15 cellular contexts compared by ENCODE assay signal in the genomic region with DNA sequence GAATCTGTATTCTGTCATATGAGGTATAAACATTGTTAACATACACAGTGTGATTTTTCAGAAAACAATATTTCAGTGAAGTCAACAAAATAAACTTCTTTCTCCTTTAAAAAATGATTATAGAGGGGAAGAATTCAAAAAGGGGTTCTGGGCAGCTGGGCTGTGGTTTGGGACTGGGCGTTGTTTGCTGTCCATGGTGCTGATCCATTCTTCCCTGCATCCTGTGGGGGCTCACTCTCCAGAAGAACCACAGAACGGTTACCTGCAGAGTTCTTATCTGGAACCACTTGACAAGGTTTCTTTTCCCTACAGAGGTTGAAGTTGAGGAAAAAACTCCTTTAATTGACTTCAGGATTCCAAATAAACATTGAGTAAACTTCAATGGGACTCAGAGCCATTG.
DNase-seq lines count a peak whose midpoint lies in the region; ATAC-seq, FAIRE-seq and TF ChIP-seq lines count a peak whose summit lies in the region.
"Had no signal": no experiment of that assay in that cellular context is flagged by ENCODE, and none has a peak within 500 bp of the region (broad histone marks: within the 10 kb centered on the region; RNA-seq: fewer than 3 reads in every experiment).

No MANE protein-coding gene starts in this region.

- H3K9ac ChIP-seq in NT2/D1 (ENCODE audit: insufficient read length, low read depth), result no peak overlapping the region
- no peak overlapping the region for H3K9ac ChIP-seq in H1 (replicated peaks in 1 of 4; ENCODE audit: extremely low read depth in 1 of 4, low read depth in 3 of 4, low read length in 3 of 4)
- H3K9ac ChIP-seq in neuronal stem cell (ENCODE audit: low read depth, low read length, poor library complexity), result no peak overlapping the region

- TF ChIP-seq EP300 in H1 (IDR thresholded peaks at IDR 0.05; ENCODE audit: borderline replicate concordance in 1 of 2, low read depth in 2 of 2, low read length in 2 of 2), result no peak

- H3K79me2 ChIP-seq in H1 (ENCODE audit: control insufficient read depth in 1 of 2, insufficient read depth in 2 of 2, low read length in 2 of 2), result no peaks in the 10 kb centered on the region

- H3K9me3 ChIP-seq in NT2/D1 (ENCODE audit: insufficient read depth, low read length) (no peaks in the 10 kb centered on the region), H1 (ENCODE audit: insufficient read depth in 2 of 2, low read depth in 1 of 2, low read length in 1 of 2) (no peaks in the 10 kb centered on the region), neuronal stem cell (replicated peaks in 1 of 2; ENCODE audit: control insufficient read depth in 2 of 2, insufficient read depth in 1 of 2, low read depth in 1 of 2, low read length in 2 of 2) (no peaks in the 10 kb centered on the region)

- peak; percentile 7 for DNase-seq in HK-2 (ENCODE audit: unreplicated experiment)
- peak; percentile 47 for DNase-seq in NT2/D1 (ENCODE audit: low read depth, low spot score)
- peak; percentile 1 to 69 for DNase-seq in H1 (ENCODE audit: low read depth in 1 of 2, low spot score in 2 of 2)
- DNase-seq in neuronal stem cell (ENCODE audit: low spot score), result peak; percentile 55
- no peak for DNase-seq in activated effector memory CD4-positive, alpha-beta T cell treated with Interleukin-2 at 50 U/mL for 16 hours
- DNase-seq in NCI-H2227 (lab: John Stamatoyannopoulos, UW; ENCODE audit: unreplicated experiment), result no peak
- DNase-seq: CD4-positive, CD25-positive, alpha-beta regulatory T cell; NCI-H2081; spleen had no signal

- TF ChIP-seq POLR2A in H1 (IDR thresholded peaks at IDR 0.05; ENCODE audit: control extremely low read depth in 1 of 2, low read depth in 2 of 2, low read length in 2 of 2), result no peak

- H4K5ac ChIP-seq in H1 (ENCODE audit: insufficient read length, low read depth, low read length), result no peak overlapping the region

- H3K23ac ChIP-seq in H1 (ENCODE audit: insufficient read length), result no peak overlapping the region
- H3K23ac ChIP-seq in neuronal stem cell (ENCODE audit: low read depth, low read length, poor library complexity), result no peak overlapping the region

- H3K4ac ChIP-seq in H1 (replicated peaks; ENCODE audit: insufficient read length, low read depth, low read length), result no peak overlapping the region
- H3K4ac ChIP-seq in neuronal stem cell (ENCODE audit: low read length), result no peak overlapping the region

- no peaks in the 10 kb centered on the region for H3K23me2 ChIP-seq in H1 (ENCODE audit: low read depth, low read length)

- H2BK5ac ChIP-seq in H1 (ENCODE audit: low read depth, low read length), result no peak overlapping the region
- H2BK5ac ChIP-seq in neuronal stem cell (ENCODE audit: low read length), result no peak overlapping the region

- H3K56ac ChIP-seq in H1 (replicated peaks; ENCODE audit: insufficient read length, low read depth, low read length), result no peak overlapping the region

- TF ChIP-seq RAD21 in H1 (IDR thresholded peaks at IDR 0.05 in 1 of 2, conservative IDR thresholded peaks at IDR 0.05 in 1 of 2; ENCODE audit: low read depth in 2 of 2, low read length in 2 of 2), result no peak; a peak in 1 of 4 replicates

- POLR2A ChIA-PET in H1 (lab: Charles Lee; ENCODE audit: partially characterized antibody), result no interaction called here

- H4K91ac ChIP-seq in H1 (replicated peaks; ENCODE audit: insufficient read length, low read length), result no peak overlapping the region
- H4K91ac ChIP-seq in neuronal stem cell (ENCODE audit: low read depth, low read length, poor library complexity), result no peak overlapping the region

- WGBS in H1 (ENCODE audit: extremely low coverage in 1 of 2, insufficient coverage in 1 of 2, insufficient read length in 1 of 2, insufficient replicate concordance in 2 of 2, low coverage in 1 of 2, low lambda C conversion rate in 2 of 2, missing lambda C conversion rate in 1 of 2), 2 experiments, result 48% methylated on average over 2 of the region's 2 CpGs; no CpG with 5 or more reads in 1 of the 2 experiments
- WGBS in neuronal stem cell (ENCODE audit: extremely low coverage in 2 of 2, insufficient read length in 2 of 2, insufficient replicate concordance in 1 of 2), 2 donors, result no CpG with 5 or more reads among the region's 2 CpGs

- H2BK12ac ChIP-seq in H1 (ENCODE audit: low read depth, low read length), result no peak overlapping the region
- no peak overlapping the region for H2BK12ac ChIP-seq in neuronal stem cell (ENCODE audit: low read length)

- FAIRE-seq in H1 (lab: Jason Lieb, UNC), result no peak
- FAIRE-seq: colon had no signal

- H3K36me3 ChIP-seq in NT2/D1 (ENCODE audit: insufficient read depth, insufficient read length, low read length) (no peaks in the 10 kb centered on the region), H1 (ENCODE audit: control insufficient read depth in 2 of 4, insufficient read depth in 4 of 4, low read length in 3 of 4) (no peaks in the 10 kb centered on the region), neuronal stem cell (replicated peaks in 1 of 2; ENCODE audit: control insufficient read depth in 2 of 2, insufficient read depth in 2 of 2, low read length in 2 of 2) (no peaks in the 10 kb centered on the region)
- H3K36me3 ChIP-seq: heart right ventricle, spleen had no signal

- no peak overlapping the region for H2AFZ ChIP-seq in H1 (ENCODE audit: low read length)
- H2AFZ ChIP-seq in neuronal stem cell (ENCODE audit: low read length), result no peak overlapping the region

- no peak overlapping the region for H3K27ac ChIP-seq in H1 (ENCODE audit: low read depth, low read length)
- H3K27ac ChIP-seq in neuronal stem cell (replicated peaks; ENCODE audit: low read length), result no peak overlapping the region
- H3K27ac ChIP-seq: heart right ventricle, spleen had no signal

- H3K4me2 ChIP-seq in H1 (ENCODE audit: insufficient read depth in 1 of 2, low read depth in 2 of 2, low read length in 2 of 2) (no peak overlapping the region), neuronal stem cell (ENCODE audit: insufficient read depth, low read length, poor library complexity, severe bottlenecking) (no peak overlapping the region)

- no peak overlapping the region for H3K4me3 ChIP-seq in NT2/D1 (ENCODE audit: insufficient read length, low read depth)
- H3K4me3 ChIP-seq in H1 (ENCODE audit: extremely low read depth in 1 of 4, insufficient read depth in 2 of 4, low read depth in 3 of 4, low read length in 4 of 4), result no peak overlapping the region
- H3K4me3 ChIP-seq in neuronal stem cell (ENCODE audit: low read length in 2 of 2), result no peak overlapping the region
- H3K4me3 ChIP-seq: heart right ventricle, lung, spleen had no signal

- H2AK5ac ChIP-seq in H1 (ENCODE audit: low read depth, low read length) (no peak overlapping the region), neuronal stem cell (ENCODE audit: low read depth, low read length) (no peak overlapping the region)

- no peak overlapping the region for H2BK120ac ChIP-seq in H1 (replicated peaks; ENCODE audit: low read depth, low read length)
- H2BK120ac ChIP-seq in neuronal stem cell (ENCODE audit: low read depth, low read length), result no peak overlapping the region

- H4K8ac ChIP-seq in H1 (ENCODE audit: extremely low read depth, insufficient read depth, low read length) (no peak overlapping the region), neuronal stem cell (ENCODE audit: low read depth, low read length) (no peak overlapping the region)

- H4K20me1 ChIP-seq in H1 (replicated peaks in 1 of 2; ENCODE audit: control insufficient read depth in 1 of 2, insufficient read depth in 2 of 2, low read length in 2 of 2), result no peaks in the 10 kb centered on the region

- H3K4me1 ChIP-seq in NT2/D1 (ENCODE audit: insufficient read depth, insufficient read length), result no peaks in the 10 kb centered on the region
- H3K4me1 ChIP-seq in H1 (replicated peaks in 1 of 4; ENCODE audit: control insufficient read depth in 3 of 4, insufficient read depth in 4 of 4, low read length in 3 of 4), result no peaks in the 10 kb centered on the region
- H3K4me1 ChIP-seq in neuronal stem cell (ENCODE audit: control insufficient read depth in 2 of 2, insufficient read depth in 1 of 2, low read depth in 1 of 2, low read length in 2 of 2), result no peaks in the 10 kb centered on the region
- H3K4me1 ChIP-seq: heart right ventricle, spleen had no signal

- CTCF ChIA-PET in H1 (lab: Charles Lee; ENCODE audit: partially characterized antibody), result interaction anchor here (1.5 kb wide), 1 partner anchor 20 kb away, joined by 3 read pairs; no protein-coding TSS in a partner anchor

- H3K14ac ChIP-seq in H1 (ENCODE audit: insufficient read length) (no peak overlapping the region), neuronal stem cell (ENCODE audit: low read length) (no peak overlapping the region)

- H2BK20ac ChIP-seq in H1 (ENCODE audit: low read length), result no peak overlapping the region

- H3K79me1 ChIP-seq in H1 (ENCODE audit: low read depth, low read length), result no peaks in the 10 kb centered on the region
- H3K79me1 ChIP-seq in neuronal stem cell (ENCODE audit: low read depth, low read length), result no peaks in the 10 kb centered on the region

- no peak overlapping the region for H3K18ac ChIP-seq in H1 (ENCODE audit: extremely low read depth, low read length)
- no peak overlapping the region for H3K18ac ChIP-seq in neuronal stem cell (ENCODE audit: low read length)

- H2BK15ac ChIP-seq in H1 (ENCODE audit: low read length) (no peak overlapping the region), neuronal stem cell (ENCODE audit: low read length) (no peak overlapping the region)

- H3K27me3 ChIP-seq in NT2/D1 (ENCODE audit: insufficient read depth, insufficient read length), result no peaks in the 10 kb centered on the region
- H3K27me3 ChIP-seq in H1 (replicated peaks in 1 of 4; ENCODE audit: control insufficient read depth in 3 of 4, extremely low read depth in 1 of 4, insufficient read depth in 3 of 4, low read length in 3 of 4), result no peaks in the 10 kb centered on the region
- no peaks in the 10 kb centered on the region for H3K27me3 ChIP-seq in neuronal stem cell (ENCODE audit: control insufficient read depth in 3 of 3, insufficient read depth in 3 of 3, low read depth in 1 of 3, low read length in 3 of 3)
- H3K27me3 ChIP-seq: heart right ventricle, spleen had no signal

- TF ChIP-seq CTCF in H1 (IDR thresholded peaks at IDR 0.05; ENCODE audit: control extremely low read depth in 1 of 3, insufficient read depth in 1 of 3, low read depth in 1 of 3, low read length in 3 of 3), result no peak

- ATAC-seq in GM18517 (IDR thresholded peaks at IDR 0.05; ENCODE audit: unreplicated experiment), result no peak
- ATAC-seq in GM21367 (IDR thresholded peaks at IDR 0.05; ENCODE audit: unreplicated experiment), result no peak
- ATAC-seq: esophagus mucosa, heart right ventricle had no signal

TF ChIP-seq in H1, 55 proteins besides CTCF, POLR2A, EP300 and RAD21:
- peak; percentile 49 for TF ChIP-seq TAF7 (optimal IDR thresholded peaks at IDR 0.05; ENCODE audit: borderline replicate concordance, low read depth, low read length)
- TF ChIP-seq CHD1 (IDR thresholded peaks at IDR 0.05; ENCODE audit: low read depth, low read length), result no peak
- no peak for TF ChIP-seq SP2 (IDR thresholded peaks at IDR 0.05; ENCODE audit: low read length)

Comparison
In these comparisons a context has a peak if more than half of its experiments do, and no peak if none do; other contexts are left out.
1. DNase-seq: peak in HK-2 (single experiment), NT2/D1 (single experiment), H1 (2 of 2) and neuronal stem cell (single experiment); none in activated effector memory CD4-positive, alpha-beta T cell treated with Interleukin-2 at 50 U/mL for 16 hours (single experiment) and NCI-H2227 (single experiment).